ENCODE assay signal across 2 cellular contexts in genomic region chr6:41896280-41896679, GRCh38.
TF ChIP-seq lines count a peak whose summit lies in the region.

No MANE protein-coding gene starts in this region.

TF ChIP-seq in A549, 52 proteins besides CTCF, POLR2A, EP300 and RAD21:
- TF ChIP-seq EHF (CRISPR knock-in tag; IDR thresholded peaks at IDR 0.05): no peak
- TF ChIP-seq ZFP36 (IDR thresholded peaks at IDR 0.05; ENCODE audit: borderline replicate concordance, partially characterized antibody): no peak
- TF ChIP-seq JUN (IDR thresholded peaks at IDR 0.05): no peak
- TF ChIP-seq ZSCAN20 (CRISPR knock-in tag; IDR thresholded peaks at IDR 0.05): no peak
- no peak for TF ChIP-seq NR3C1 (IDR thresholded peaks at IDR 0.05)
- TF ChIP-seq HMGXB4 (CRISPR knock-in tag; IDR thresholded peaks at IDR 0.05; ENCODE audit: borderline replicate concordance): no peak
- no peak for TF ChIP-seq NFE2L2 (conservative IDR thresholded peaks at IDR 0.05; ENCODE audit: low read length)
- no peak for TF ChIP-seq RARB (CRISPR knock-in tag; IDR thresholded peaks at IDR 0.05)
- TF ChIP-seq GATA3 (IDR thresholded peaks at IDR 0.05; ENCODE audit: borderline replicate concordance): no peak
- no peak for TF ChIP-seq HOXB13 (CRISPR knock-in tag; IDR thresholded peaks at IDR 0.05; ENCODE audit: low read depth)
- no peak for TF ChIP-seq RCOR1 (IDR thresholded peaks at IDR 0.05; ENCODE audit: low read depth, low read length)
- TF ChIP-seq HOXA7 (CRISPR knock-in tag; IDR thresholded peaks at IDR 0.05): no peak

TF ChIP-seq in HCT116, 20 proteins besides CTCF, POLR2A, EP300 and RAD21:
- TF ChIP-seq ZNF274 (IDR thresholded peaks at IDR 0.05; ENCODE audit: low read depth, low read length): no peak
